In the genomic region with DNA sequence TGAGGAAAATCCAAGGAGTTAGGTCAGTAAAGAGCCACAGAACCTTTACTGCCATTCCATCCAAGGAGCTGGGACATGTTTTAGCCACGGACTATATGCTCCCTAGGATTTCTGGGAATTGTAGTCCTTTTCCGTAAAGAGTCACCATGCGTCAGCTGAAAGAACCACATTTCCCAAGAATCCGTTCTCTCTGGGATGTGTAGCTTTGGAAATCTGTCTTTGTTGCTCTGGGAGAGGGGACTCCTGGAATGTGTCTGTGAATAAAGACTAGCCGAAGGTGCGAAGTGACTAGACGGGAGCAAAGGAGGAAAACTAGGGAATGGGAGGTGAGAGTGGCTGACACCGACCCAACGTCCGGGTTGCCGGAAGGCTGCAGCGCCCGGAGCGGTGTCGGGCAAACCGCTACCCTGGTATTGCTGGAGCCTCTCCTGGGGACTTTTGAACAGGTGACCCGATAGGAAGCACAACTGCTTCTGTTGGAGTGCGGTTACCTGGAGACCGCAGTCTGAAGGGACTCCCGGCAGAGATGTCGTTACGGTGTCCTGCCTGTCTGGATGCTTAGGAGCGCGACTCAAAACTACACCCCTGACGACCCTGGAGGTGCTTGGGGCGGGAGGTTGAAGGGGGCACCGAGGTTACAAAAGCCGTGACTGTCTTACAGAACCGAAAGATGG, we compare ENCODE assay signal across 8 cellular contexts. TPM values are rescaled to one million over a fixed set of nuclear protein-coding genes. Genes with fewer than 3 reads are reported as not detected.
A peak's percentile ranks its signal among the peaks of the same experiment; 100 is the strongest.
DNase-seq lines count a peak whose midpoint lies in the region; ATAC-seq and TF ChIP-seq lines count a peak whose summit lies in the region.

A gene with protein sequence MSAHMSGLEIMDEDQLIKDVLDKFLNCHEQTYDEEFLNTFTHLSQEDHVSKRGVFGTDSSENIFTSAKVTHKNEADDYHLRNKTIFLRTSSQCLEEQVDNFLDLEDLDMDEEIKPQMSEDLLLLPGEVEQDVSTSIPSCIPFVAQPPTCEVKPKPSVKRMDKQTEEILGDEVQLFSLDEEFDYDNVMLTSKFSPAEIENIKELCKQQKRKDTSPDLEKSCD (plus strand): TSS at position 187 of the 674 bp plus-strand sequence. CDS start 15,602 bp downstream, outside the sequence.

- peak within 1 kb of the TSS; percentile 82 for H3K4me3 ChIP-seq in BE2C (ENCODE audit: low read depth, low read length)
- peak within 1 kb of the TSS; percentile 72 to 96 (median 86) for H3K4me3 ChIP-seq in fibroblast of lung (replicated peaks in 1 of 4; ENCODE audit: control extremely low read depth in 1 of 4, insufficient read depth in 1 of 4, low read depth in 3 of 4, low read length in 4 of 4)
- peak within 1 kb of the TSS; percentile 87 to 94 for H3K4me3 ChIP-seq in mucosa of rectum (ENCODE audit: low read length in 2 of 2)
- peak within 1 kb of the TSS; percentile 70 for H3K4me3 ChIP-seq in suprapubic skin

- H3K27ac ChIP-seq in fibroblast of lung (ENCODE audit: insufficient read depth, low read length) (peak within 1 kb of the TSS; percentile 23), mucosa of rectum (ENCODE audit: low read depth in 2 of 2, low read length in 2 of 2) (no peak within 1 kb of the TSS), suprapubic skin (no peak within 1 kb of the TSS)

- under 1% methylated on average over 29 of the region's 29 CpGs for WGBS in suprapubic skin

- H3K4me1 ChIP-seq in BE2C (no peaks in the 10 kb centered on the region; the same call in 1 of the 2 replicates), fibroblast of lung (ENCODE audit: control insufficient read depth, extremely low read depth, insufficient read depth, low read length) (no peaks in the 10 kb centered on the region), mucosa of rectum (ENCODE audit: control insufficient read depth in 2 of 2, insufficient read depth in 2 of 2, low read length in 2 of 2) (no peaks in the 10 kb centered on the region), suprapubic skin (peaks cover 9% of the 10 kb centered on the region)

- H3K4me2 ChIP-seq in fibroblast of lung (ENCODE audit: extremely low read depth, insufficient read depth, low read length) = peak within 1 kb of the TSS; percentile 71

- H3K9ac ChIP-seq in fibroblast of lung (ENCODE audit: insufficient read depth, low read length) (peak within 1 kb of the TSS; percentile 54), mucosa of rectum (ENCODE audit: low read depth in 1 of 2, low read length in 2 of 2) (peak within 1 kb of the TSS; percentile 67 to 73)

- peak; percentile 88 for ATAC-seq in GM19351 (IDR thresholded peaks at IDR 0.05; ENCODE audit: unreplicated experiment)
- peak; percentile 73 for ATAC-seq in HG03565 (IDR thresholded peaks at IDR 0.05; ENCODE audit: unreplicated experiment)

- TF ChIP-seq CTCF in BE2C (IDR thresholded peaks at IDR 0.05; ENCODE audit: low read depth, low read length) = no peak
- TF ChIP-seq CTCF in fibroblast of lung (conservative IDR thresholded peaks at IDR 0.05 in 1 of 2, IDR thresholded peaks at IDR 0.05 in 1 of 2; ENCODE audit: low read depth in 1 of 2, low read length in 2 of 2) = no peak
- no peak for TF ChIP-seq CTCF in suprapubic skin (IDR thresholded peaks at IDR 0.05)

- TF ChIP-seq EP300 in suprapubic skin (IDR thresholded peaks at IDR 0.05) = no peak

- H2AFZ ChIP-seq in fibroblast of lung (ENCODE audit: low read length) = peak within 1 kb of the TSS; percentile 97

- H4K20me1 ChIP-seq in fibroblast of lung (ENCODE audit: control insufficient read depth, extremely low read depth, insufficient read depth, low read length) = no peaks in the 10 kb centered on the region

- H3K27me3 ChIP-seq in BE2C (no peaks in the 10 kb centered on the region), fibroblast of lung (ENCODE audit: control insufficient read depth, insufficient read depth, low read length) (no peaks in the 10 kb centered on the region), mucosa of rectum (ENCODE audit: control insufficient read depth in 2 of 2, insufficient read depth in 2 of 2, low read length in 2 of 2) (no peaks in the 10 kb centered on the region), suprapubic skin (peaks cover 17% of the 10 kb centered on the region)

- H3K9me3 ChIP-seq in BE2C = no peaks in the 10 kb centered on the region
- no peaks in the 10 kb centered on the region for H3K9me3 ChIP-seq in fibroblast of lung (ENCODE audit: control insufficient read depth, insufficient read depth, low read depth, low read length)
- H3K9me3 ChIP-seq in mucosa of rectum (ENCODE audit: control insufficient read depth in 2 of 2, low read length in 2 of 2) = no peaks in the 10 kb centered on the region
- no peaks in the 10 kb centered on the region for H3K9me3 ChIP-seq in suprapubic skin

- TF ChIP-seq POLR2A in suprapubic skin (IDR thresholded peaks at IDR 0.05) = no peak

- DNase-seq in BE2C (peak; percentile 35), NCI-H748 treated with DMSO at 0.1 percent for 48 hours (lab: John Stamatoyannopoulos, UW) (peak; percentile 90), fibroblast of lung (ENCODE audit: low read depth in 2 of 2) (peak; percentile 91 to 94), suprapubic skin (ENCODE audit: low spot score in 2 of 2) (peak in 1 of 2 donors; percentile 64)
- peak; percentile 50 to 62 for DNase-seq in activated T-cell treated with anti-CD3 and anti-CD28 coated beads, Interleukin-2, amount 50 U/mL, for 48 hours

- H3K36me3 ChIP-seq in BE2C (no peaks in the 10 kb centered on the region), fibroblast of lung (ENCODE audit: control insufficient read depth, insufficient read depth, low read length) (no peaks in the 10 kb centered on the region), mucosa of rectum (ENCODE audit: control insufficient read depth in 2 of 2, insufficient read depth in 2 of 2, low read length in 2 of 2) (no peaks in the 10 kb centered on the region), suprapubic skin (no peaks in the 10 kb centered on the region)

- no peaks in the 10 kb centered on the region for H3K79me2 ChIP-seq in fibroblast of lung (ENCODE audit: control insufficient read depth, insufficient read depth, low read length)

RNA-seq across cellular contexts. Expression of the gene that starts here (rescaled TPM):
- 25.1 TPM for polyA plus RNA-seq in BE2C (2012; ENCODE audit: insufficient read depth, insufficient read length, low read depth)
- total RNA-seq in fibroblast of lung = 41.1 and 47.0 TPM in 2 replicates
- 34.6 and 42.7 TPM in 2 replicates for polyA plus RNA-seq in fibroblast of lung
- polyA plus RNA-seq in fibroblast of lung (2012) = 24.8 and 33.9 TPM in 2 replicates
- polyA minus RNA-seq in fibroblast of lung (ENCODE audit: low replicate concordance) = 12.6 TPM in 1 of 2 replicates, not detected in the other
- 10 to 100 TPM in 1 of 4 donors, 1 to 10 TPM in 3; 6.6 to 17.8 (median 8.8) TPM for total RNA-seq in suprapubic skin
